Comparison of ENCODE assay signal across 1 cellular context in the genomic region with DNA sequence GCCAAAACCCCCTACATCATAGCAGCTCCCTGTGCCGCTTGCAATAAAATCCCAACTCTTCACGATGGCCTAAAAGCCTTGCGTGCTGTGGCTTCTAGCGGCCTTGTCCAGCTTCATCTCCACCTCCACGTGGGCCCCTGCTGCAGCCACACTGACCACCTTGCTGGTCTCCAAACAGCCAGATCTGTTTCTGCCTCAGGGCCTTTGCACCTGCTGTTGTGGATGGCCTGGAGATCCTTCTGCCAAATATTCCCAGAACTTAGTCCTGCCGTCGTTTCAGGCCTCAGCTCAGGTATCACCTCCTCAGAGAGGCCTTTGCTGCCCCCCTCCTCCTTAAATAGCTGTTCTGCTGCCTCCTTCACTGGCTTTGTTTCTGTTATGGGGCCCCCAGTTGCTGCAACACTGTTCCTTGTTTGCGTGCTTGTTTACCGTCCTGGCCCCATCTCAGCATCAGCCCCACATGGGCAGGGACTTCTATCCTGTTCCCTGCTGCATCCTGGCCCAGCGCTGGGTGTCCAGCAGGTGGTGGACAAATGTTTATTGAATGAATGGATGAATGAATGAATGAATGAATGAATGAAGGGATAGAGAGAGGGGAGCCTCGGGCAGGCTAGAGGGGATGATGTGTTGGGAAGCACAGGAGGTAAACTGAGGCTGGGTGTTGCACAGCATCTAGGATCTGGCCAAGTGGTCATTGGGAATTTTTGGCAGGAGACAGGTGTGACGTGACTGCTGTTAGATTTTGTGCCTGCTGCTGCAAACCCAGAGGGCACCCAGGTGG.
TF ChIP-seq lines count a peak whose summit lies in the region.

No MANE protein-coding gene starts in this region.

TF ChIP-seq in K562, 482 proteins besides CTCF, POLR2A, EP300 and RAD21 (continued from another document):
- TF ChIP-seq, protein P1, sequence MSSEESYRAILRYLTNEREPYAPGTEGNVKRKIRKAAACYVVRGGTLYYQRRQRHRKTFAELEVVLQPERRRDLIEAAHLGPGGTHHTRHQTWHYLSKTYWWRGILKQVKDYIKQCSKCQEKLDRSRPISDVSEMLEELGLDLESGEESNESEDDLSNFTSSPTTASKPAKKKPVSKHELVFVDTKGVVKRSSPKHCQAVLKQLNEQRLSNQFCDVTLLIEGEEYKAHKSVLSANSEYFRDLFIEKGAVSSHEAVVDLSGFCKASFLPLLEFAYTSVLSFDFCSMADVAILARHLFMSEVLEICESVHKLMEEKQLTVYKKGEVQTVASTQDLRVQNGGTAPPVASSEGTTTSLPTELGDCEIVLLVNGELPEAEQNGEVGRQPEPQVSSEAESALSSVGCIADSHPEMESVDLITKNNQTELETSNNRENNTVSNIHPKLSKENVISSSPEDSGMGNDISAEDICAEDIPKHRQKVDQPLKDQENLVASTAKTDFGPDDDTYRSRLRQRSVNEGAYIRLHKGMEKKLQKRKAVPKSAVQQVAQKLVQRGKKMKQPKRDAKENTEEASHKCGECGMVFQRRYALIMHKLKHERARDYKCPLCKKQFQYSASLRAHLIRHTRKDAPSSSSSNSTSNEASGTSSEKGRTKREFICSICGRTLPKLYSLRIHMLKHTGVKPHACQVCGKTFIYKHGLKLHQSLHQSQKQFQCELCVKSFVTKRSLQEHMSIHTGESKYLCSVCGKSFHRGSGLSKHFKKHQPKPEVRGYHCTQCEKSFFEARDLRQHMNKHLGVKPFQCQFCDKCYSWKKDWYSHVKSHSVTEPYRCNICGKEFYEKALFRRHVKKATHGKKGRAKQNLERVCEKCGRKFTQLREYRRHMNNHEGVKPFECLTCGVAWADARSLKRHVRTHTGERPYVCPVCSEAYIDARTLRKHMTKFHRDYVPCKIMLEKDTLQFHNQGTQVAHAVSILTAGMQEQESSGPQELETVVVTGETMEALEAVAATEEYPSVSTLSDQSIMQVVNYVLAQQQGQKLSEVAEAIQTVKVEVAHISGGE (CRISPR knock-in tag; IDR thresholded peaks at IDR 0.05): peak in 1 of 3 experiments; percentile 12; a peak in 1 of 6 replicates
- TF ChIP-seq NR2C2 (CRISPR knock-in tag; IDR thresholded peaks at IDR 0.05) (no peak), NR2C2 (tag; IDR thresholded peaks at IDR 0.05) (no peak), ZNF354B (CRISPR knock-in tag; IDR thresholded peaks at IDR 0.05) (no peak), RBM25 (IDR thresholded peaks at IDR 0.05; ENCODE audit: low read depth, low read length, severe bottlenecking) (peak; percentile 82), CHD4 (IDR thresholded peaks at IDR 0.05; ENCODE audit: insufficient read depth, insufficient replicate concordance, low read depth, low read length, poor library complexity, severe bottlenecking) (peak; percentile 24), ZNF507 (tag; conservative IDR thresholded peaks at IDR 0.05) (no peak), ZFX (CRISPR knock-in tag; IDR thresholded peaks at IDR 0.05) (0 out of 2 replicates have a peak, but pooled peaks have one; percentile 3), NFYB (IDR thresholded peaks at IDR 0.05; ENCODE audit: extremely low read depth, insufficient read length) (no peak), SLC30A9 (CRISPR knock-in tag; IDR thresholded peaks at IDR 0.05) (no peak), SMARCA5 (IDR thresholded peaks at IDR 0.05) (peak; percentile 74; the same call in 1 of the 2 replicates), MAZ (CRISPR knock-in tag; conservative IDR thresholded peaks at IDR 0.05 in 1 of 2, IDR thresholded peaks at IDR 0.05 in 1 of 2) (no peak), RCOR1 (IDR thresholded peaks at IDR 0.05; ENCODE audit: borderline replicate concordance in 1 of 2, low read depth in 2 of 2, low read length in 2 of 2) (peak; percentile 8 to 69; a peak in 1 of 4 replicates), PTBP1 (IDR thresholded peaks at IDR 0.05; ENCODE audit: low read depth, low read length) (peak; percentile 83; the same call in 1 of the 2 replicates), ZNF24 (IDR thresholded peaks at IDR 0.05) (peak; percentile 99), BMI1 (IDR thresholded peaks at IDR 0.05; ENCODE audit: low read length) (no peak)
- TF ChIP-seq, protein P2, sequence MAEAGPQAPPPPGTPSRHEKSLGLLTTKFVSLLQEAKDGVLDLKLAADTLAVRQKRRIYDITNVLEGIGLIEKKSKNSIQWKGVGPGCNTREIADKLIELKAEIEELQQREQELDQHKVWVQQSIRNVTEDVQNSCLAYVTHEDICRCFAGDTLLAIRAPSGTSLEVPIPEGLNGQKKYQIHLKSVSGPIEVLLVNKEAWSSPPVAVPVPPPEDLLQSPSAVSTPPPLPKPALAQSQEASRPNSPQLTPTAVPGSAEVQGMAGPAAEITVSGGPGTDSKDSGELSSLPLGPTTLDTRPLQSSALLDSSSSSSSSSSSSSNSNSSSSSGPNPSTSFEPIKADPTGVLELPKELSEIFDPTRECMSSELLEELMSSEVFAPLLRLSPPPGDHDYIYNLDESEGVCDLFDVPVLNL (CRISPR knock-in tag; IDR thresholded peaks at IDR 0.05; ENCODE audit: low read depth): 0 out of 2 replicates have a peak, but pooled peaks have one; percentile 53
- TF ChIP-seq, protein P3, sequence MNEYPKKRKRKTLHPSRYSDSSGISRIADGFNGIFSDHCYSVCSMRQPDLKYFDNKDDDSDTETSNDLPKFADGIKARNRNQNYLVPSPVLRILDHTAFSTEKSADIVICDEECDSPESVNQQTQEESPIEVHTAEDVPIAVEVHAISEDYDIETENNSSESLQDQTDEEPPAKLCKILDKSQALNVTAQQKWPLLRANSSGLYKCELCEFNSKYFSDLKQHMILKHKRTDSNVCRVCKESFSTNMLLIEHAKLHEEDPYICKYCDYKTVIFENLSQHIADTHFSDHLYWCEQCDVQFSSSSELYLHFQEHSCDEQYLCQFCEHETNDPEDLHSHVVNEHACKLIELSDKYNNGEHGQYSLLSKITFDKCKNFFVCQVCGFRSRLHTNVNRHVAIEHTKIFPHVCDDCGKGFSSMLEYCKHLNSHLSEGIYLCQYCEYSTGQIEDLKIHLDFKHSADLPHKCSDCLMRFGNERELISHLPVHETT (CRISPR knock-in tag; conservative IDR thresholded peaks at IDR 0.05 in 1 of 2, IDR thresholded peaks at IDR 0.05 in 1 of 2): no peak
- TF ChIP-seq, protein P4, sequence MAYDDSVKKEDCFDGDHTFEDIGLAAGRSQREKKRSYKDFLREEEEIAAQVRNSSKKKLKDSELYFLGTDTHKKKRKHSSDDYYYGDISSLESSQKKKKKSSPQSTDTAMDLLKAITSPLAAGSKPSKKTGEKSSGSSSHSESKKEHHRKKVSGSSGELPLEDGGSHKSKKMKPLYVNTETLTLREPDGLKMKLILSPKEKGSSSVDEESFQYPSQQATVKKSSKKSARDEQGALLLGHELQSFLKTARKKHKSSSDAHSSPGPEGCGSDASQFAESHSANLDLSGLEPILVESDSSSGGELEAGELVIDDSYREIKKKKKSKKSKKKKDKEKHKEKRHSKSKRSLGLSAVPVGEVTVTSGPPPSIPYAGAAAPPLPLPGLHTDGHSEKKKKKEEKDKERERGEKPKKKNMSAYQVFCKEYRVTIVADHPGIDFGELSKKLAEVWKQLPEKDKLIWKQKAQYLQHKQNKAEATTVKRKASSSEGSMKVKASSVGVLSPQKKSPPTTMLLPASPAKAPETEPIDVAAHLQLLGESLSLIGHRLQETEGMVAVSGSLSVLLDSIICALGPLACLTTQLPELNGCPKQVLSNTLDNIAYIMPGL (CRISPR knock-in tag; IDR thresholded peaks at IDR 0.05): 0 out of 2 replicates have a peak, but pooled peaks have one; percentile 46
